ENCODE assay signal across 13 cellular contexts in the genomic region with DNA sequence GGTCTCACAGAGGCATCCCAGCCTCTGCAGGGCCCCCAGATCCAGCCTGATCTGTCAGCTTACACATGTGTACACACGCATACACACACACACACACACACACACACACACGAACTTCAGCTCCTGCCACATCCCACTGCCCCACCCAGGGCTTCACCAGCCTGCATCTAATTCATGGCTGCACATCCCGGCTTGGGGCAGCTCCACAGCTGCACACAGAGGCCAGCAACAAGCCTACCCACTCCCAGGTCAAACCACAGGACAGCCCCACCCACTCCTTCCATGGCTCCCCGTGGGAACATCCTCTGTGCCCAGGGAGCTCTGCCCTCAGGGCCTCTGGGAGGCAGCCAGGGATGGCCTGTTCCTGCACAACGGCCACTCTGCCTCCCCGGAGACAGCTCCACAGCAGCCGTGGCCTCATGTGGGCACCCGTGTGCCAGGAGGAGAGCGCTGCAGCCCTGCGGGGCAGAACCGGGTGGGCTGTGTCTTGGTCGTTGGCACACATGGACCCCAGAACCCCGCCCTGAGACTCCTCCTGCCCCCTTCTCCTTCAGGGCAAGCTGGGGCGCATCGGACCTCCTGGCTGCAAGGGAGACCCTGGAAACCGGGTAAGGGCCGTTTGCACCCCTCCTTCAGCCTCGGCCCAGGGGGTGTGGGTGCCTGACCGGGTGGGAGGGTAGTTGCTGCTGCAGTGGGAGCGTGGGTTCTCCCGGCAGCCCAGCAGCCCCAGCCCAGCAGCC. TPM values are rescaled to one million over a fixed set of nuclear protein-coding genes. Genes with fewer than 3 reads are reported as not detected.
DNase-seq lines count a peak whose midpoint lies in the region; ATAC-seq and TF ChIP-seq lines count a peak whose summit lies in the region.
"Had no signal": no experiment of that assay in that cellular context is flagged by ENCODE, and none has a peak within 500 bp of the region (broad histone marks: within the 10 kb centered on the region; RNA-seq: fewer than 3 reads in every experiment).

No MANE protein-coding gene starts in this region.

- H3K4me1 ChIP-seq in GM23248 (ENCODE audit: insufficient read depth) (peaks cover 11% of the 10 kb centered on the region), mucosa of descending colon (ENCODE audit: low read depth) (no peaks in the 10 kb centered on the region)

- H3K4me3 ChIP-seq in GM23248: no peak overlapping the region
- no peak overlapping the region for H3K4me3 ChIP-seq in mucosa of descending colon

- no peaks in the 10 kb centered on the region for H4K20me1 ChIP-seq in GM23248 (ENCODE audit: insufficient read depth)

- 70 to 71% methylated on average over 21 of the region's 21 CpGs for WGBS in GM23248 (ENCODE audit: low coverage in 1 of 2, low lambda C conversion rate in 2 of 2, missing lambda C conversion rate in 2 of 2), 2 experiments

- H3K4me2 ChIP-seq in GM23248 (ENCODE audit: unreplicated experiment): no peak overlapping the region

- no peak overlapping the region for H3K9ac ChIP-seq in GM23248

- intact Hi-C loops in mucosa of descending colon (cut with DNase I, micrococcal nuclease): no loop called here

- H3K27me3 ChIP-seq in GM23248 (replicated peaks; ENCODE audit: insufficient read depth): no peaks in the 10 kb centered on the region

- no peaks in the 10 kb centered on the region for H3K9me2 ChIP-seq in GM23248 (ENCODE audit: insufficient read depth)

- peak overlapping the region; percentile 28; the same call in 1 of the 2 replicates for H3K27ac ChIP-seq in GM23248

- no peak overlapping the region for H2AFZ ChIP-seq in GM23248

- H3K36me3 ChIP-seq in GM23248 (ENCODE audit: low read depth) (peaks cover 64% of the 10 kb centered on the region), mucosa of descending colon (ENCODE audit: low read depth) (no peaks in the 10 kb centered on the region)

- ATAC-seq in mucosa of descending colon (no peak), HG02642 (IDR thresholded peaks at IDR 0.05; ENCODE audit: poor library complexity, unreplicated experiment) (no peak), GM21390 (IDR thresholded peaks at IDR 0.05; ENCODE audit: unreplicated experiment) (no peak)
- ATAC-seq: activated CD8-positive, alpha-beta T cell treated with anti-CD3 and anti-CD28 coated beads, Interleukin-2, amount 10 ng/mL, durations not matched to agents 7 days and 5 days had no signal

- H3K9me3 ChIP-seq in GM23248 (ENCODE audit: low read depth): no peaks in the 10 kb centered on the region
- no peaks in the 10 kb centered on the region for H3K9me3 ChIP-seq in mucosa of descending colon

- TF ChIP-seq CTCF in mucosa of descending colon (IDR thresholded peaks at IDR 0.05): no peak

- H3K79me2 ChIP-seq in GM23248 (ENCODE audit: insufficient read depth): peaks cover 62% of the 10 kb centered on the region

- peaks cover 56% of the 10 kb centered on the region for H3F3A ChIP-seq in GM23248 (ENCODE audit: insufficient read depth)

- in situ Hi-C loops in GM23248 (cut with MboI): loop anchor here (10.0 kb wide), 1 partner anchor 122 kb away; no protein-coding TSS in a partner anchor

- peak; percentile 20 for DNase-seq in 8988T
- DNase-seq in GM23248: peak; percentile 70
- peak; percentile 54 for DNase-seq in dedifferentiated amniotic fluid mesenchymal stem cell (ENCODE audit: extremely low spot score)
- DNase-seq in mucosa of descending colon: peak in 2 of 3 donors; percentile 15 to 17
- no peak for DNase-seq in DMS 273 (lab: John Stamatoyannopoulos, UW; ENCODE audit: unreplicated experiment)
- no peak for DNase-seq in midbrain (lab: John Stamatoyannopoulos, UW)
- DNase-seq: activated CD8-positive, alpha-beta T cell treated with anti-CD3 and anti-CD28 coated beads, Interleukin-2, amount 10 ng/mL, durations not matched to agents 7 days and 5 days; CD4-positive, CD25-positive, alpha-beta regulatory T cell; foreskin melanocyte; NCI-H2171 treated with DMSO at 0.1 percent for 48 hours; SIG-M5 had no signal

RNA-seq across cellular contexts. Expression of a gene that starts 19.1 kb away (rescaled TPM):
- 1,939 and 2,103 TPM in 2 replicates for total RNA-seq in GM23248 (2014; rRNA removed; shearing (Covaris generic))
- polyA plus RNA-seq in GM23248 (2016; fragmentation: Nextera tagmentation; extraction: Ambion mirVana): 650 and 676 TPM in 2 replicates
- total RNA-seq in mucosa of descending colon: 100 to 1,000 TPM in 2 of 3 donors, 10 to 100 TPM in 1; 65.1 to 858 (median 191) TPM

RNA-seq across cellular contexts. Expression of a gene that starts 38.4 kb away (rescaled TPM):
- not detected in 2 replicates for total RNA-seq in GM23248 (2014; rRNA removed; shearing (Covaris generic))
- not detected in 2 replicates for polyA plus RNA-seq in GM23248 (2016; fragmentation: Nextera tagmentation; extraction: Ambion mirVana)
- total RNA-seq in mucosa of descending colon: 1 to 10 TPM in 1 of 3 donors, under 1 TPM in 1, not detected in 1; 0.36 to 2.1 TPM
- total RNA-seq: CD4-positive, CD25-positive, alpha-beta regulatory T cell had no signal

Comparison
In these comparisons a context has a peak if more than half of its experiments do, and no peak if none do; other contexts are left out.
1. DNase-seq: peak in 8988T (single experiment), GM23248 (single experiment), dedifferentiated amniotic fluid mesenchymal stem cell (single experiment) and mucosa of descending colon (2 of 3); none in DMS 273 (single experiment) and midbrain (single experiment).